ENCODE assay signal across 10 cellular contexts in genomic region chr3:151328298-151329036, GRCh38. TPM values are rescaled to one million over a fixed set of nuclear protein-coding genes. Genes with fewer than 3 reads are reported as not detected.
DNase-seq lines count a peak whose midpoint lies in the region; ATAC-seq and TF ChIP-seq lines count a peak whose summit lies in the region.
"Had no signal": no experiment of that assay in that cellular context is flagged by ENCODE, and none has a peak within 500 bp of the region (broad histone marks: within the 10 kb centered on the region; RNA-seq: fewer than 3 reads in every experiment).

No MANE protein-coding gene starts in this region.

- ATAC-seq in activated B cell treated with CpG ODN at 0.5 μM for 24 hours (ENCODE audit: low read depth) (peak; percentile 71), heart left ventricle (peak in 3 of 4 donors; percentile 26 to 54 (median 46)), HG02610 (IDR thresholded peaks at IDR 0.05; ENCODE audit: unreplicated experiment) (no peak)

- H3K4me1 Mint-ChIP-seq in activated naive CD4-positive, alpha-beta T cell treated with anti-CD3 and anti-CD28 coated beads, Interleukin-2, amount 50 U/mL, for 24 hours = peaks cover 7% of the 10 kb centered on the region
- peaks cover 33% of the 10 kb centered on the region for H3K4me1 Mint-ChIP-seq in activated B cell treated with CpG ODN at 0.5 μM for 24 hours

- no peak for TF ChIP-seq POLR2A in heart left ventricle (IDR thresholded peaks at IDR 0.05)

- H3K4me3 ChIP-seq in heart left ventricle = peak overlapping the region in 9 of 12 donors; percentile 0 to 56 (median 17)

- no peaks in the 10 kb centered on the region for H3K27me3 ChIP-seq in heart left ventricle

- CTCF ChIA-PET in activated B cell treated with CpG ODN at 0.5 μM for 24 hours (lab: Charles Lee) = interaction anchor here (0.5 to 1.8 kb wide), 11 partner anchors 11 to 191 kb away, joined by 3 to 5 read pairs (median 4); no protein-coding TSS in a partner anchor

- POLR2A ChIA-PET in activated B cell treated with CpG ODN at 0.5 μM for 24 hours (lab: Charles Lee) = interaction anchor here (0.7 kb wide), 2 partner anchors 20 to 42 kb away, joined by 3 to 6 read pairs; no protein-coding TSS in a partner anchor

- intact Hi-C loops in activated B cell treated with CpG ODN at 0.5 μM for 24 hours (cut with micrococcal nuclease) = loop anchor here (1.0 to 2.0 kb wide), 3 partner anchors 54 to 160 kb away; no protein-coding TSS in a partner anchor
- intact Hi-C loops in heart left ventricle (cut with DNase I) = loop anchor here in 3 of 10 donors (5.0 kb wide), 2 partner anchors 101 to 161 kb away; no protein-coding TSS in a partner anchor

- H3K9me3 Mint-ChIP-seq in activated naive CD4-positive, alpha-beta T cell treated with anti-CD3 and anti-CD28 coated beads, Interleukin-2, amount 50 U/mL, for 24 hours = no peaks in the 10 kb centered on the region
- no peaks in the 10 kb centered on the region for H3K9me3 Mint-ChIP-seq in activated B cell treated with CpG ODN at 0.5 μM for 24 hours

- H3K27me3 Mint-ChIP-seq in activated naive CD4-positive, alpha-beta T cell treated with anti-CD3 and anti-CD28 coated beads, Interleukin-2, amount 50 U/mL, for 24 hours = peaks cover 14% of the 10 kb centered on the region
- H3K27me3 Mint-ChIP-seq in activated B cell treated with CpG ODN at 0.5 μM for 24 hours = no peaks in the 10 kb centered on the region

- H3K27ac Mint-ChIP-seq in activated naive CD4-positive, alpha-beta T cell treated with anti-CD3 and anti-CD28 coated beads, Interleukin-2, amount 50 U/mL, for 24 hours = no peak overlapping the region
- peak overlapping the region; percentile 90 for H3K27ac Mint-ChIP-seq in activated B cell treated with CpG ODN at 0.5 μM for 24 hours

- TF ChIP-seq CTCF in activated B cell treated with CpG ODN at 0.5 μM for 24 hours (IDR thresholded peaks at IDR 0.05) (no peak), heart left ventricle (IDR thresholded peaks at IDR 0.05) (no peak)

- DNase-seq in activated naive CD4-positive, alpha-beta T cell treated with Interleukin-2 at 50 U/mL for 16 hours = no peak
- peak; percentile 17 for DNase-seq in activated B cell treated with CpG ODN at 0.5 μM for 24 hours
- DNase-seq in heart left ventricle = no peak
- peak; percentile 49 for DNase-seq in superior temporal gyrus (ENCODE audit: extremely low spot score)
- no peak for DNase-seq in NCI-H1105 (lab: John Stamatoyannopoulos, UW)
- no peak for DNase-seq in LoVo (ENCODE audit: low spot score)
- DNase-seq: H7, NCI-H187 had no signal

- H3K27ac ChIP-seq in heart left ventricle = peak overlapping the region in 4 of 12 donors; percentile 20 to 72 (median 24)

- 64 to 65% (median 64%) methylated on average over 10 of the region's 10 CpGs for WGBS in heart left ventricle, 4 donors

- H3K4me3 Mint-ChIP-seq in activated naive CD4-positive, alpha-beta T cell treated with anti-CD3 and anti-CD28 coated beads, Interleukin-2, amount 50 U/mL, for 24 hours = peak overlapping the region; percentile 3
- peak overlapping the region; percentile 82 for H3K4me3 Mint-ChIP-seq in activated B cell treated with CpG ODN at 0.5 μM for 24 hours

- H3K9me3 ChIP-seq in heart left ventricle = no peaks in the 10 kb centered on the region

- peaks cover 0 to 42% (median 0%) of the 10 kb centered on the region in 12 donors for H3K4me1 ChIP-seq in heart left ventricle

- H3K36me3 Mint-ChIP-seq in activated naive CD4-positive, alpha-beta T cell treated with anti-CD3 and anti-CD28 coated beads, Interleukin-2, amount 50 U/mL, for 24 hours = no peaks in the 10 kb centered on the region
- H3K36me3 Mint-ChIP-seq in activated B cell treated with CpG ODN at 0.5 μM for 24 hours (ENCODE audit: low read depth) = no peaks in the 10 kb centered on the region

- no peaks in the 10 kb centered on the region for H3K36me3 ChIP-seq in heart left ventricle

RNA-seq across cellular contexts. Expression of gene P2RY13, which starts 0.9 kb away (rescaled TPM):
- total RNA-seq in activated B cell treated with CpG ODN at 0.5 μM for 24 hours = 0.33 and 0.34 TPM in 2 replicates
- total RNA-seq in heart left ventricle = 1 to 10 TPM in 2 of 9 donors, under 1 TPM in 7; 0.23 to 7.3 (median 0.50) TPM
- polyA plus RNA-seq in heart left ventricle = under 1 TPM; 0.25 to 0.30 TPM
- total RNA-seq: H7 had no signal

RNA-seq across cellular contexts. Expression of gene GPR87, which starts 11.8 kb away (rescaled TPM):
- total RNA-seq in activated B cell treated with CpG ODN at 0.5 μM for 24 hours = not detected in 2 replicates
- not detected for total RNA-seq in heart left ventricle
- not detected for polyA plus RNA-seq in heart left ventricle

RNA-seq across cellular contexts. Expression of gene P2RY14, which starts 50.1 kb away (rescaled TPM):
- total RNA-seq in activated B cell treated with CpG ODN at 0.5 μM for 24 hours (0.88 and 1.5 TPM in 2 replicates), heart left ventricle (1 to 10 TPM; 1.9 to 8.4 (median 4.1) TPM)
- polyA plus RNA-seq in heart left ventricle = 1 to 10 TPM in 1 of 2 donors, under 1 TPM in 1; 0.75 to 2.9 TPM
- total RNA-seq: H7 had no signal

RNA-seq across cellular contexts. Expression of gene P2RY12, which starts 56.1 kb away (rescaled TPM):
- total RNA-seq in activated B cell treated with CpG ODN at 0.5 μM for 24 hours (0.58 and 0.64 TPM in 2 replicates), heart left ventricle (1 to 10 TPM in 3 of 9 donors, under 1 TPM in 6; 0.40 to 3.4 (median 0.84) TPM)
- polyA plus RNA-seq in heart left ventricle = under 1 TPM; 0.26 to 0.34 TPM

Comparison
In these comparisons a context has a peak if more than half of its experiments do, and no peak if none do; other contexts are left out.
1. DNase-seq: peak in activated B cell treated with CpG ODN at 0.5 μM for 24 hours (single experiment) and superior temporal gyrus (single experiment); none in activated naive CD4-positive, alpha-beta T cell treated with Interleukin-2 at 50 U/mL for 16 hours (single experiment), heart left ventricle (0 of 5), NCI-H1105 (single experiment) and LoVo (single experiment).